9 cellular contexts compared by ENCODE assay signal in genomic region chr1:213051127-213051880, GRCh38. TPM values are rescaled to one million over a fixed set of nuclear protein-coding genes. Genes with fewer than 3 reads are reported as not detected.
DNase-seq lines count a peak whose midpoint lies in the region; ATAC-seq, FAIRE-seq and TF ChIP-seq lines count a peak whose summit lies in the region.
"Had no signal": no experiment of that assay in that cellular context is flagged by ENCODE, and none has a peak within 500 bp of the region (broad histone marks: within the 10 kb centered on the region; RNA-seq: fewer than 3 reads in every experiment).

RPS6KC1 (plus strand) TSS chr1:213051241; CDS start chr1:213051405, 164 bp downstream.

- ATAC-seq in GM18909 (IDR thresholded peaks at IDR 0.05; ENCODE audit: poor library complexity, unreplicated experiment) (peak; percentile 99), HG03159 (IDR thresholded peaks at IDR 0.05; ENCODE audit: unreplicated experiment) (peak; percentile 97)
- ATAC-seq in central memory CD8-positive, alpha-beta T cell (replicated peaks; ENCODE audit: extremely low read depth, poor library complexity, severe bottlenecking): peak; percentile 97

- H3K4me1 Mint-ChIP-seq in central memory CD8-positive, alpha-beta T cell: peaks cover 30% of the 10 kb centered on the region

- peak within 1 kb of the TSS; percentile 82 for H3K4me3 Mint-ChIP-seq in central memory CD8-positive, alpha-beta T cell

- DNase-seq in AG09309 (ENCODE audit: low read depth): peak; percentile 23
- peak; percentile 62 for DNase-seq in NCI-H226
- DNase-seq in activated CD4-positive, CD25-positive, alpha-beta regulatory T cell (lab: John Stamatoyannopoulos, UW): peak; percentile 52 to 74 (median 70)
- DNase-seq in central memory CD8-positive, alpha-beta T cell (ENCODE audit: low spot score in 2 of 2): peak; percentile 61
- peak; percentile 2 for DNase-seq in keratinocyte (ENCODE audit: low read depth, low spot score)
- peak; percentile 72 to 83 (median 72) for DNase-seq in stimulated activated CD4-positive, alpha-beta T cell treated with anti-CD3 and anti-CD28 coated beads, Interleukin-12 subunit alpha, Interleukin-12 subunit beta, amount 100 ng/mL, for 48 hours (ENCODE audit: low read depth in 2 of 3, low spot score in 1 of 3)

- no peaks in the 10 kb centered on the region for H3K9me3 ChIP-seq in keratinocyte (ENCODE audit: control insufficient read depth, low read depth, low read length)

- H3K27ac ChIP-seq in keratinocyte (ENCODE audit: control insufficient read depth, insufficient read depth, low read length): peak within 1 kb of the TSS; percentile 78

- TF ChIP-seq CTCF in AG09309 (IDR thresholded peaks at IDR 0.05; ENCODE audit: control insufficient read depth, insufficient read depth, low read depth, low read length, missing control alignments): peak; percentile 14
- TF ChIP-seq CTCF in keratinocyte (optimal IDR thresholded peaks at IDR 0.05 in 1 of 3, IDR thresholded peaks at IDR 0.05 in 1 of 3, conservative IDR thresholded peaks at IDR 0.05 in 1 of 3; ENCODE audit: extremely low read depth in 1 of 3, insufficient read depth in 2 of 3, low read length in 3 of 3): peak in 1 of 3 experiments; percentile 9

- peak within 1 kb of the TSS; percentile 80 for H3K9ac ChIP-seq in keratinocyte (ENCODE audit: control insufficient read depth, extremely low read depth, insufficient read depth, low read length)

- peaks cover 23% of the 10 kb centered on the region for H3K4me1 ChIP-seq in keratinocyte (ENCODE audit: control insufficient read depth, extremely low read depth, insufficient read depth, low read length)

- H3K9me3 Mint-ChIP-seq in central memory CD8-positive, alpha-beta T cell: peaks cover 7% of the 10 kb centered on the region

- H3K79me2 ChIP-seq in keratinocyte (ENCODE audit: control insufficient read depth, insufficient read depth, low read length): peaks cover 27% of the 10 kb centered on the region

- H3K9me1 ChIP-seq in keratinocyte (ENCODE audit: control insufficient read depth, extremely low read depth, insufficient read depth, low read length): no peaks in the 10 kb centered on the region

- dilution Hi-C loops in keratinocyte (cut with MboI; ENCODE audit: extremely low pct_ligation_motif_present, low sequenced_read_pairs): no loop called here

- H3K27me3 Mint-ChIP-seq in central memory CD8-positive, alpha-beta T cell: peaks cover 27% of the 10 kb centered on the region

- peaks cover 13% of the 10 kb centered on the region for H3K36me3 Mint-ChIP-seq in central memory CD8-positive, alpha-beta T cell (ENCODE audit: insufficient read depth)

- peak within 1 kb of the TSS; percentile 99 for H2AFZ ChIP-seq in keratinocyte (ENCODE audit: control insufficient read depth, low read length)

- peak within 1 kb of the TSS; percentile 90 for H3K27ac Mint-ChIP-seq in central memory CD8-positive, alpha-beta T cell (ENCODE audit: low read depth)

- no peaks in the 10 kb centered on the region for H4K20me1 ChIP-seq in keratinocyte (ENCODE audit: control insufficient read depth, extremely low read depth, insufficient read depth, low read length)

- H3K36me3 ChIP-seq in keratinocyte (ENCODE audit: control insufficient read depth in 2 of 2, extremely low read depth in 1 of 2, insufficient read depth in 2 of 2, low read length in 2 of 2): no peaks in the 10 kb centered on the region

- peak within 1 kb of the TSS; percentile 100 for H3K4me3 ChIP-seq in AG09309 (ENCODE audit: control insufficient read depth, low read depth, low read length)
- H3K4me3 ChIP-seq in keratinocyte (ENCODE audit: control insufficient read depth in 2 of 3, extremely low read depth in 1 of 3, insufficient read depth in 2 of 3, low read depth in 1 of 3, low read length in 3 of 3): peak within 1 kb of the TSS; percentile 91 to 99 (median 96)

- peak; percentile 43 for FAIRE-seq in keratinocyte (lab: Jason Lieb, UNC)
- FAIRE-seq: TTC549 had no signal

- H3K27me3 ChIP-seq in keratinocyte (ENCODE audit: control insufficient read depth, extremely low read depth, insufficient read depth, low read length): no peaks in the 10 kb centered on the region

- H3K4me2 ChIP-seq in keratinocyte (ENCODE audit: control insufficient read depth, extremely low read depth, insufficient read depth, low read depth, low read length): peak within 1 kb of the TSS; percentile 91

RNA-seq across cellular contexts. Expression of gene RPS6KC1, which starts in this region (rescaled TPM):
- polyA plus RNA-seq in keratinocyte: 8.0 to 13.0 TPM (median 11.2 TPM) in 3 replicates
- polyA plus RNA-seq in keratinocyte (2011; ENCODE audit: low read depth): 8.2 TPM
- polyA plus RNA-seq in keratinocyte (2011; cell fraction: cytosol; rRNA removed): 6.1 and 10.9 TPM in 2 replicates
- polyA plus RNA-seq in keratinocyte (2011; cell fraction: nucleus; rRNA removed): 12.8 and 18.6 TPM in 2 replicates
- 7.2 and 8.5 TPM in 2 replicates for polyA plus RNA-seq in keratinocyte (2012; ENCODE audit: low replicate concordance)
- 3.0 to 22.0 TPM (median 13.2 TPM) in 3 replicates for polyA minus RNA-seq in keratinocyte
- 8.1 TPM for polyA minus RNA-seq in keratinocyte (2011; cell fraction: cytosol; rRNA and poly(A)+ RNA removed)
- polyA minus RNA-seq in keratinocyte (2011; cell fraction: nucleus; rRNA and poly(A)+ RNA removed): 22.7 and 38.5 TPM in 2 replicates

Comparison
In these comparisons a context has a peak if more than half of its experiments do, and no peak if none do; other contexts are left out.
1. Peak in every context shown above with its lines: DNase-seq, ATAC-seq, H3K4me3 ChIP-seq and H3K27ac ChIP-seq.
2. DNase-seq: peak in every context shown above with its lines; median percentile 72 in stimulated activated CD4-positive, alpha-beta T cell treated with anti-CD3 and anti-CD28 coated beads, Interleukin-12 subunit alpha, Interleukin-12 subunit beta, amount 100 ng/mL, for 48 hours; 70 in activated CD4-positive, CD25-positive, alpha-beta regulatory T cell; 62 in NCI-H226; 61 in central memory CD8-positive, alpha-beta T cell; 23 in AG09309; 2 in keratinocyte.